Comparison of ENCODE assay signal across 29 cellular contexts in the genomic region with DNA sequence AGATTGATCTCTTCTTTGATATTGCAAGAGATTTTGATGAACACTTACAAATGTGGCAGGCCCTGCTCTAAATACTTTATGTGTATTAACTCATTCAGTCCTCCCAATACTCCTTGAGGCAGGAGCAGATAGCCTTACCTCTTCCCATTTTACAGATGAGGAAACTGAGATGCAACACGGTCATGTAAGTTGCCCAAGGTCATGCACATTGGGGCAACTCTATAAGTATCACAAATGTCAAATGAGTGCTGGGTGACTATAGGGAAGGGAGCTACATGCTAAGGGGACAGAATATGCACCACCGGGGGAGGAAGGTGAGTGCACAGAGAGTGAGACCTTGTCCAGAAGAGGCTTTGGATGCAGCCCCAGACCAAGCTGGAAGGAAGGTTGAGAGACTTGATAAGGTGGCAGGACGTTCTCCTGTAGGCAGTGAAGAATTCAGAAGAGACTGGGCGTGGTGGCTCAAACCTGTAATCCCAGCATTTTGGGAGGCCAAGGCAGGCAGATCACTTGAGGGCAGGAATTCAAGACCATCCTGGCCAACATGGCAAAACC.
DNase-seq lines count a peak whose midpoint lies in the region; ATAC-seq, FAIRE-seq and TF ChIP-seq lines count a peak whose summit lies in the region.
"Had no signal": no experiment of that assay in that cellular context is flagged by ENCODE, and none has a peak within 500 bp of the region (broad histone marks: within the 10 kb centered on the region; RNA-seq: fewer than 3 reads in every experiment).

No MANE protein-coding gene starts in this region.

- H4K5ac ChIP-seq in mesendoderm (ENCODE audit: low read length), result no peak overlapping the region

- no peak overlapping the region for H3K4me3 ChIP-seq in K562
- H3K4me3 ChIP-seq in endodermal cell (ENCODE audit: low read length), result no peak overlapping the region
- H3K4me3 ChIP-seq in neuronal stem cell (ENCODE audit: low read length in 2 of 2), result no peak overlapping the region
- no peak overlapping the region for H3K4me3 ChIP-seq in dorsolateral prefrontal cortex
- no peak overlapping the region for H3K4me3 ChIP-seq in mesendoderm (ENCODE audit: low read length)
- H3K4me3 ChIP-seq: BLaER1, GM12878 had no signal

- H3K79me2 ChIP-seq in K562 (ENCODE audit: control insufficient read depth, insufficient read depth, low read length) (no peaks in the 10 kb centered on the region), mesendoderm (ENCODE audit: control insufficient read depth, insufficient read depth, low read length) (no peaks in the 10 kb centered on the region)

- intact Hi-C loops in activated naive CD4-positive, alpha-beta T cell treated with anti-CD3 and anti-CD28 coated beads for 36 hours (cut with micrococcal nuclease), result no loop called here
- intact Hi-C loops in K562 (cut with micrococcal nuclease), result no loop called here
- intact Hi-C loops in dorsolateral prefrontal cortex (cut with DNase I), result no loop called here

- H2AFZ ChIP-seq in K562 (ENCODE audit: low read depth, low read length) (no peak overlapping the region), neuronal stem cell (ENCODE audit: low read length) (no peak overlapping the region)

- no peak for TF ChIP-seq EP300 in K562 (IDR thresholded peaks at IDR 0.05; ENCODE audit: low read length)

- in situ Hi-C loops in K562 (cut with MboI), result no loop called here

- H3K23ac ChIP-seq in neuronal stem cell (ENCODE audit: low read depth, low read length, poor library complexity), result no peak overlapping the region
- H3K23ac ChIP-seq in mesendoderm (ENCODE audit: low read length), result no peak overlapping the region

- TF ChIP-seq POLR2A in K562 (conservative IDR thresholded peaks at IDR 0.05), result no peak

- H2AK5ac ChIP-seq in neuronal stem cell (ENCODE audit: low read depth, low read length), result no peak overlapping the region
- no peak overlapping the region for H2AK5ac ChIP-seq in mesendoderm (ENCODE audit: low read length)

- H3K18ac ChIP-seq in neuronal stem cell (ENCODE audit: low read length), result no peak overlapping the region
- H3K18ac ChIP-seq in mesendoderm (ENCODE audit: low read length), result no peak overlapping the region

- BruUV-seq in K562 (replicated peaks; lab: Mats Ljungman, UMichigan), result no TSS peak

- no peaks in the 10 kb centered on the region for H3K79me1 ChIP-seq in neuronal stem cell (ENCODE audit: low read depth, low read length)
- no peaks in the 10 kb centered on the region for H3K79me1 ChIP-seq in mesendoderm (ENCODE audit: low read length)

- H3K9me1 ChIP-seq in K562 (ENCODE audit: control insufficient read depth, insufficient read depth, low read length), result no peaks in the 10 kb centered on the region

- H3K56ac ChIP-seq in mesendoderm (ENCODE audit: low read length), result no peak overlapping the region

- no peaks in the 10 kb centered on the region for H3K4me1 Mint-ChIP-seq in activated naive CD4-positive, alpha-beta T cell treated with anti-CD3 and anti-CD28 coated beads for 36 hours (ENCODE audit: low read depth)
- no peaks in the 10 kb centered on the region for H3K4me1 Mint-ChIP-seq in endodermal cell
- H3K4me1 Mint-ChIP-seq: CD14-positive monocyte; CD4-positive, alpha-beta memory T cell; CD8-positive, alpha-beta memory T cell had no signal

- H3K27me3 Mint-ChIP-seq in activated naive CD4-positive, alpha-beta T cell treated with anti-CD3 and anti-CD28 coated beads for 36 hours (ENCODE audit: low read depth), result no peaks in the 10 kb centered on the region
- H3K27me3 Mint-ChIP-seq in endodermal cell (ENCODE audit: insufficient read depth), result peaks cover 3% of the 10 kb centered on the region
- H3K27me3 Mint-ChIP-seq: CD4-positive, alpha-beta memory T cell had no signal

- H2BK15ac ChIP-seq in neuronal stem cell (ENCODE audit: low read length), result no peak overlapping the region
- H2BK15ac ChIP-seq in mesendoderm (replicated peaks; ENCODE audit: low read depth), result no peak overlapping the region

- no peak overlapping the region for H3K14ac ChIP-seq in neuronal stem cell (ENCODE audit: low read length)

- H3K27ac ChIP-seq in K562 (ENCODE audit: extremely low read depth, low read depth, low read length) (no peak overlapping the region), endodermal cell (ENCODE audit: low read depth, low read length) (no peak overlapping the region), neuronal stem cell (replicated peaks; ENCODE audit: low read length) (no peak overlapping the region), dorsolateral prefrontal cortex (no peak overlapping the region), mesendoderm (ENCODE audit: low read depth, low read length) (no peak overlapping the region)
- H3K27ac ChIP-seq: BLaER1 had no signal

- CTCF ChIA-PET in activated naive CD4-positive, alpha-beta T cell treated with anti-CD3 and anti-CD28 coated beads for 36 hours (lab: Charles Lee), result no interaction called here
- CTCF ChIA-PET in K562 (lab: Yijun Ruan, JAX; ENCODE audit: low intra/inter-chr PET ratio), result no interaction called here

- TF ChIP-seq CTCF in K562 (IDR thresholded peaks at IDR 0.05 in 2 of 3, conservative IDR thresholded peaks at IDR 0.05 in 1 of 3; ENCODE audit: insufficient read depth in 2 of 3, low read depth in 1 of 3, low read length in 3 of 3), result no peak
- no peak for TF ChIP-seq CTCF in endodermal cell (conservative IDR thresholded peaks at IDR 0.05)
- no peak for TF ChIP-seq CTCF in dorsolateral prefrontal cortex (IDR thresholded peaks at IDR 0.05 in 54 of 56, conservative IDR thresholded peaks at IDR 0.05 in 2 of 56; ENCODE audit: low read depth in 1 of 56, partially characterized antibody in 56 of 56)

- H3K36me3 ChIP-seq in K562 (ENCODE audit: control insufficient read depth, insufficient read depth, low read length) (no peaks in the 10 kb centered on the region), endodermal cell (ENCODE audit: control insufficient read depth, insufficient read depth, low read length) (no peaks in the 10 kb centered on the region), neuronal stem cell (replicated peaks in 1 of 2; ENCODE audit: control insufficient read depth in 2 of 2, insufficient read depth in 2 of 2, low read length in 2 of 2) (no peaks in the 10 kb centered on the region), mesendoderm (ENCODE audit: control insufficient read depth, insufficient read depth, low read length) (no peaks in the 10 kb centered on the region)
- H3K36me3 ChIP-seq: BE2C, BLaER1 had no signal

- peaks cover 0 to under 1% of the 10 kb centered on the region in 2 donors for H3K9me3 Mint-ChIP-seq in activated naive CD4-positive, alpha-beta T cell treated with anti-CD3 and anti-CD28 coated beads, Interleukin-2, amount 50 U/mL, for 72 hours
- no peaks in the 10 kb centered on the region for H3K9me3 Mint-ChIP-seq in activated naive CD4-positive, alpha-beta T cell treated with anti-CD3 and anti-CD28 coated beads for 36 hours
- no peaks in the 10 kb centered on the region for H3K9me3 Mint-ChIP-seq in endodermal cell

- TF ChIP-seq RAD21 in K562 (CRISPR knock-in tag; conservative IDR thresholded peaks at IDR 0.05 in 1 of 2, IDR thresholded peaks at IDR 0.05 in 1 of 2), result no peak

- ATAC-seq in activated naive CD4-positive, alpha-beta T cell treated with anti-CD3 and anti-CD28 coated beads, Interleukin-2, amount 50 U/mL, for 72 hours, result no peak
- ATAC-seq in K562, result no peak
- ATAC-seq in GM21528 (IDR thresholded peaks at IDR 0.05; ENCODE audit: low FRiP score, unreplicated experiment), result no peak
- ATAC-seq: GM12878 had no signal

- H3K4ac ChIP-seq in neuronal stem cell (ENCODE audit: low read length) (no peak overlapping the region), mesendoderm (ENCODE audit: low read depth, low read length) (no peak overlapping the region)

- H2BK120ac ChIP-seq in neuronal stem cell (ENCODE audit: low read depth, low read length), result no peak overlapping the region
- H2BK120ac ChIP-seq in mesendoderm (ENCODE audit: low read depth, low read length), result no peak overlapping the region

- H2BK5ac ChIP-seq in neuronal stem cell (ENCODE audit: low read length) (no peak overlapping the region), mesendoderm (ENCODE audit: low read length) (no peak overlapping the region)

- no peaks in the 10 kb centered on the region for H3K9me3 ChIP-seq in K562 (replicated peaks; ENCODE audit: control insufficient read depth, insufficient read depth, low read depth, low read length)
- H3K9me3 ChIP-seq in endodermal cell (ENCODE audit: control insufficient read depth, low read length), result no peaks in the 10 kb centered on the region
- peaks cover 2 to 4% of the 10 kb centered on the region in 2 donors for H3K9me3 ChIP-seq in neuronal stem cell (replicated peaks in 1 of 2; ENCODE audit: control insufficient read depth in 2 of 2, insufficient read depth in 1 of 2, low read depth in 1 of 2, low read length in 2 of 2)
- H3K9me3 ChIP-seq: BE2C, BLaER1 had no signal

- no peak overlapping the region for H2BK12ac ChIP-seq in neuronal stem cell (ENCODE audit: low read length)

- DNase-seq in activated naive CD4-positive, alpha-beta T cell treated with anti-CD3 and anti-CD28 coated beads, Interleukin-2, amount 50 U/mL, for 72 hours (ENCODE audit: low spot score in 2 of 2), result no peak
- no peak for DNase-seq in activated naive CD4-positive, alpha-beta T cell treated with anti-CD3 and anti-CD28 coated beads for 36 hours
- no peak for DNase-seq in K562 (ENCODE audit: extremely low read depth in 1 of 4, low spot score in 3 of 4)
- peak; percentile 26 for DNase-seq in endodermal cell
- no peak for DNase-seq in neuronal stem cell (ENCODE audit: low spot score)
- DNase-seq in dorsolateral prefrontal cortex, result no peak
- DNase-seq in mesendoderm, result no peak
- DNase-seq: 8988T; ACHN; BE2C; C1 segment of cervical spinal cord; CD4-positive, alpha-beta memory T cell; CD4-positive, CD25-positive, alpha-beta regulatory T cell; CD8-positive, alpha-beta memory T cell; COR-L47; DMS 273 treated with DMSO at 0.1 percent for 48 hours; DMS153; DMS53; DMS79; DND-41; EL; GDM1 had no signal

- peaks cover under 1 to 5% of the 10 kb centered on the region in 2 donors for H3K36me3 Mint-ChIP-seq in activated naive CD4-positive, alpha-beta T cell treated with anti-CD3 and anti-CD28 coated beads, Interleukin-2, amount 50 U/mL, for 72 hours
- peaks cover under 1% of the 10 kb centered on the region for H3K36me3 Mint-ChIP-seq in activated naive CD4-positive, alpha-beta T cell treated with anti-CD3 and anti-CD28 coated beads for 36 hours (ENCODE audit: low read depth)
- H3K36me3 Mint-ChIP-seq in endodermal cell (ENCODE audit: low read depth), result no peaks in the 10 kb centered on the region

- POLR2A ChIA-PET in K562 (lab: Yijun Ruan, JAX), result no interaction called here

- FAIRE-seq in K562 (lab: Jason Lieb, UNC), result no peak
- FAIRE-seq: A204.1, GM12878, GM12892, GM18507 had no signal

- peak overlapping the region; percentile 46 to 66 for H3K27ac Mint-ChIP-seq in activated naive CD4-positive, alpha-beta T cell treated with anti-CD3 and anti-CD28 coated beads, Interleukin-2, amount 50 U/mL, for 72 hours
- H3K27ac Mint-ChIP-seq in activated naive CD4-positive, alpha-beta T cell treated with anti-CD3 and anti-CD28 coated beads for 36 hours, result no peak overlapping the region
- no peak overlapping the region for H3K27ac Mint-ChIP-seq in endodermal cell
- H3K27ac Mint-ChIP-seq: CD4-positive, alpha-beta memory T cell; CD8-positive, alpha-beta memory T cell had no signal

- H3K27me3 ChIP-seq in K562 (ENCODE audit: control insufficient read depth in 2 of 2, insufficient read depth in 2 of 2, low read length in 2 of 2), result peaks cover 0 to 21% of the 10 kb centered on the region in 2 experiments; a peak in 2 of 5 replicates
- H3K27me3 ChIP-seq in endodermal cell (ENCODE audit: control insufficient read depth, insufficient read depth, low read length, poor library complexity, severe bottlenecking), result no peaks in the 10 kb centered on the region
- peaks cover 0 to 2% (median 0%) of the 10 kb centered on the region in 3 experiments for H3K27me3 ChIP-seq in neuronal stem cell (ENCODE audit: control insufficient read depth in 3 of 3, insufficient read depth in 3 of 3, low read depth in 1 of 3, low read length in 3 of 3)
- H3K27me3 ChIP-seq in dorsolateral prefrontal cortex, result no peaks in the 10 kb centered on the region
- no peaks in the 10 kb centered on the region for H3K27me3 ChIP-seq in mesendoderm (ENCODE audit: insufficient read depth, low read length, poor library complexity)
- H3K27me3 ChIP-seq: BE2C, BLaER1 had no signal

- H4K8ac ChIP-seq in neuronal stem cell (ENCODE audit: low read depth, low read length), result no peak overlapping the region
- H4K8ac ChIP-seq in mesendoderm (ENCODE audit: low read depth, low read length), result no peak overlapping the region

- no peak overlapping the region for H3K4me2 ChIP-seq in K562 (ENCODE audit: insufficient read depth, low read length)
- no peak overlapping the region for H3K4me2 ChIP-seq in neuronal stem cell (ENCODE audit: insufficient read depth, low read length, poor library complexity, severe bottlenecking)
- H3K4me2 ChIP-seq in mesendoderm (ENCODE audit: low read length), result no peak overlapping the region
- H3K4me2 ChIP-seq: BLaER1 had no signal

- no peaks in the 10 kb centered on the region for H4K20me1 ChIP-seq in K562 (replicated peaks; ENCODE audit: control insufficient read depth, insufficient read depth, low read length)
- H4K20me1 ChIP-seq: BLaER1 had no signal

- no peak overlapping the region for H3K9ac ChIP-seq in K562 (ENCODE audit: insufficient read depth in 1 of 2, low read depth in 2 of 2, low read length in 2 of 2)
- H3K9ac ChIP-seq in endodermal cell (ENCODE audit: extremely low read depth, low read length, poor library complexity, severe bottlenecking), result no peak overlapping the region
- peak overlapping the region; percentile 54 for H3K9ac ChIP-seq in neuronal stem cell (ENCODE audit: low read depth, low read length, poor library complexity)
- no peak overlapping the region for H3K9ac ChIP-seq in mesendoderm (ENCODE audit: low read length)
- H3K9ac ChIP-seq: BLaER1 had no signal

- no peak overlapping the region for H3K4me3 Mint-ChIP-seq in activated naive CD4-positive, alpha-beta T cell treated with anti-CD3 and anti-CD28 coated beads for 36 hours
- no peak overlapping the region for H3K4me3 Mint-ChIP-seq in endodermal cell
- H3K4me3 Mint-ChIP-seq: CD14-positive monocyte; CD4-positive, alpha-beta memory T cell; CD4-positive, CD25-positive, alpha-beta regulatory T cell; CD8-positive, alpha-beta memory T cell had no signal

- no peaks in the 10 kb centered on the region for H3K4me1 ChIP-seq in K562 (replicated peaks in 1 of 2; ENCODE audit: control insufficient read depth in 2 of 2, insufficient read depth in 2 of 2, low read length in 2 of 2)
- H3K4me1 ChIP-seq in endodermal cell (ENCODE audit: control insufficient read depth, insufficient read depth, low read length), result no peaks in the 10 kb centered on the region
- H3K4me1 ChIP-seq in neuronal stem cell (ENCODE audit: control insufficient read depth in 2 of 2, insufficient read depth in 1 of 2, low read depth in 1 of 2, low read length in 2 of 2), result no peaks in the 10 kb centered on the region
- H3K4me1 ChIP-seq in mesendoderm (ENCODE audit: control insufficient read depth, low read depth, low read length), result no peaks in the 10 kb centered on the region
- H3K4me1 ChIP-seq: BE2C, BLaER1 had no signal

- no peak overlapping the region for H4K91ac ChIP-seq in neuronal stem cell (ENCODE audit: low read depth, low read length, poor library complexity)

- WGBS in K562 (ENCODE audit: insufficient coverage, low coverage, missing lambda C conversion rate), result 1% methylated on average over 4 of the region's 4 CpGs
- 87 to 100% methylated on average over 1 to 4 of the region's 4 CpGs for WGBS in endodermal cell (ENCODE audit: insufficient coverage in 1 of 2, insufficient read length in 1 of 2), 2 experiments
- WGBS in neuronal stem cell (ENCODE audit: extremely low coverage in 2 of 2, insufficient read length in 2 of 2, insufficient replicate concordance in 1 of 2), 2 donors, result no CpG with 5 or more reads among the region's 4 CpGs
- WGBS in mesendoderm (ENCODE audit: extremely low coverage, insufficient coverage, low lambda C conversion rate), result no CpG with 5 or more reads among the region's 4 CpGs

Comparison
In these comparisons a context has a peak if more than half of its experiments do, and no peak if none do; other contexts are left out.
1. H3K27ac Mint-ChIP-seq: peak in activated naive CD4-positive, alpha-beta T cell treated with anti-CD3 and anti-CD28 coated beads, Interleukin-2, amount 50 U/mL, for 72 hours (2 of 2); none in activated naive CD4-positive, alpha-beta T cell treated with anti-CD3 and anti-CD28 coated beads for 36 hours (single experiment) and endodermal cell (single experiment).